1 cellular context compared by ENCODE assay signal in genomic region chr18:841647-842370, GRCh38.
TF ChIP-seq lines count a peak whose summit lies in the region.

No MANE protein-coding gene starts in this region.

TF ChIP-seq in K562, 482 proteins besides CTCF, POLR2A, EP300 and RAD21 (continued from another document and continues in another):
- TF ChIP-seq THRB (CRISPR knock-in tag; conservative IDR thresholded peaks at IDR 0.05) = no peak
- TF ChIP-seq HEY1 (CRISPR knock-in tag; IDR thresholded peaks at IDR 0.05; ENCODE audit: borderline replicate concordance) = no peak
- no peak for TF ChIP-seq FUS (optimal IDR thresholded peaks at IDR 0.05; ENCODE audit: low read depth, low read length)
- TF ChIP-seq RFX1 (IDR thresholded peaks at IDR 0.05) = no peak
- TF ChIP-seq, protein P1, sequence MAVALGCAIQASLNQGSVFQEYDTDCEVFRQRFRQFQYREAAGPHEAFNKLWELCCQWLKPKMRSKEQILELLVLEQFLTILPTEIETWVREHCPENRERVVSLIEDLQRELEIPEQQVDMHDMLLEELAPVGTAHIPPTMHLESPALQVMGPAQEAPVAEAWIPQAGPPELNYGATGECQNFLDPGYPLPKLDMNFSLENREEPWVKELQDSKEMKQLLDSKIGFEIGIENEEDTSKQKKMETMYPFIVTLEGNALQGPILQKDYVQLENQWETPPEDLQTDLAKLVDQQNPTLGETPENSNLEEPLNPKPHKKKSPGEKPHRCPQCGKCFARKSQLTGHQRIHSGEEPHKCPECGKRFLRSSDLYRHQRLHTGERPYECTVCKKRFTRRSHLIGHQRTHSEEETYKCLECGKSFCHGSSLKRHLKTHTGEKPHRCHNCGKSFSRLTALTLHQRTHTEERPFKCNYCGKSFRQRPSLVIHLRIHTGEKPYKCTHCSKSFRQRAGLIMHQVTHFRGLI (CRISPR knock-in tag; IDR thresholded peaks at IDR 0.05) = no peak
- TF ChIP-seq SMARCE1 (IDR thresholded peaks at IDR 0.05) = peak; percentile 69; the same call in 1 of the 2 replicates
- no peak for TF ChIP-seq NR2C2 (CRISPR knock-in tag; IDR thresholded peaks at IDR 0.05)
- TF ChIP-seq NR2C2 (tag; IDR thresholded peaks at IDR 0.05) = no peak
- TF ChIP-seq BRD9 (IDR thresholded peaks at IDR 0.05; ENCODE audit: low read depth, partially characterized antibody) = peak; percentile 62
- TF ChIP-seq, protein P2, sequence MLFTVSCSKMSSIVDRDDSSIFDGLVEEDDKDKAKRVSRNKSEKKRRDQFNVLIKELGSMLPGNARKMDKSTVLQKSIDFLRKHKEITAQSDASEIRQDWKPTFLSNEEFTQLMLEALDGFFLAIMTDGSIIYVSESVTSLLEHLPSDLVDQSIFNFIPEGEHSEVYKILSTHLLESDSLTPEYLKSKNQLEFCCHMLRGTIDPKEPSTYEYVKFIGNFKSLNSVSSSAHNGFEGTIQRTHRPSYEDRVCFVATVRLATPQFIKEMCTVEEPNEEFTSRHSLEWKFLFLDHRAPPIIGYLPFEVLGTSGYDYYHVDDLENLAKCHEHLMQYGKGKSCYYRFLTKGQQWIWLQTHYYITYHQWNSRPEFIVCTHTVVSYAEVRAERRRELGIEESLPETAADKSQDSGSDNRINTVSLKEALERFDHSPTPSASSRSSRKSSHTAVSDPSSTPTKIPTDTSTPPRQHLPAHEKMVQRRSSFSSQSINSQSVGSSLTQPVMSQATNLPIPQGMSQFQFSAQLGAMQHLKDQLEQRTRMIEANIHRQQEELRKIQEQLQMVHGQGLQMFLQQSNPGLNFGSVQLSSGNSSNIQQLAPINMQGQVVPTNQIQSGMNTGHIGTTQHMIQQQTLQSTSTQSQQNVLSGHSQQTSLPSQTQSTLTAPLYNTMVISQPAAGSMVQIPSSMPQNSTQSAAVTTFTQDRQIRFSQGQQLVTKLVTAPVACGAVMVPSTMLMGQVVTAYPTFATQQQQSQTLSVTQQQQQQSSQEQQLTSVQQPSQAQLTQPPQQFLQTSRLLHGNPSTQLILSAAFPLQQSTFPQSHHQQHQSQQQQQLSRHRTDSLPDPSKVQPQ (CRISPR knock-in tag; IDR thresholded peaks at IDR 0.05; ENCODE audit: borderline replicate concordance) = no peak
- TF ChIP-seq ZNF586 (CRISPR knock-in tag; conservative IDR thresholded peaks at IDR 0.05) = no peak
- TF ChIP-seq POLR2B (IDR thresholded peaks at IDR 0.05; ENCODE audit: low read depth, partially characterized antibody) = peak; percentile 16
- peak; percentile 57 for TF ChIP-seq BHLHE40 (IDR thresholded peaks at IDR 0.05; ENCODE audit: low read length)
- peak; percentile 60; the same call in 1 of the 2 replicates for TF ChIP-seq NFRKB (IDR thresholded peaks at IDR 0.05; ENCODE audit: low read depth)
- TF ChIP-seq NFIC (IDR thresholded peaks at IDR 0.05) = no peak
- TF ChIP-seq FOSL1 (tag; conservative IDR thresholded peaks at IDR 0.05) = peak; percentile 39; the same call in 1 of the 2 replicates
- TF ChIP-seq, protein P3, sequence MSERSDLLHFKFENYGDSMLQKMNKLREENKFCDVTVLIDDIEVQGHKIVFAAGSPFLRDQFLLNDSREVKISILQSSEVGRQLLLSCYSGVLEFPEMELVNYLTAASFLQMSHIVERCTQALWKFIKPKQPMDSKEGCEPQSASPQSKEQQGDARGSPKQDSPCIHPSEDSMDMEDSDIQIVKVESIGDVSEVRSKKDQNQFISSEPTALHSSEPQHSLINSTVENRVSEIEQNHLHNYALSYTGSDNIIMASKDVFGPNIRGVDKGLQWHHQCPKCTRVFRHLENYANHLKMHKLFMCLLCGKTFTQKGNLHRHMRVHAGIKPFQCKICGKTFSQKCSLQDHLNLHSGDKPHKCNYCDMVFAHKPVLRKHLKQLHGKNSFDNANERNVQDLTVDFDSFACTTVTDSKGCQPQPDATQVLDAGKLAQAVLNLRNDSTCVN (CRISPR knock-in tag; IDR thresholded peaks at IDR 0.05) = no peak
- peak; percentile 45 for TF ChIP-seq CXXC5 (CRISPR knock-in tag; IDR thresholded peaks at IDR 0.05)
- peak in 1 of 2 experiments; percentile 44; a peak in 1 of 4 replicates for TF ChIP-seq HDAC1 (IDR thresholded peaks at IDR 0.05)
- TF ChIP-seq CHD1 (IDR thresholded peaks at IDR 0.05; ENCODE audit: low read length) = no peak
- TF ChIP-seq OTX1 (CRISPR knock-in tag; IDR thresholded peaks at IDR 0.05) = no peak
- TF ChIP-seq MAZ (CRISPR knock-in tag; conservative IDR thresholded peaks at IDR 0.05 in 1 of 2, IDR thresholded peaks at IDR 0.05 in 1 of 2) = peak in 1 of 2 experiments; percentile 30; a peak in 1 of 4 replicates
- no peak for TF ChIP-seq JUNB (CRISPR knock-in tag; conservative IDR thresholded peaks at IDR 0.05)
- no peak for TF ChIP-seq ZNF785 (CRISPR knock-in tag; IDR thresholded peaks at IDR 0.05)
- no peak for TF ChIP-seq GMEB1 (CRISPR knock-in tag; IDR thresholded peaks at IDR 0.05)
- TF ChIP-seq TAL1 (IDR thresholded peaks at IDR 0.05) = peak; percentile 70
- TF ChIP-seq MYC (IDR thresholded peaks at IDR 0.05; ENCODE audit: low read depth, low read length) = no peak
- TF ChIP-seq MYC (CRISPR knock-in tag; IDR thresholded peaks at IDR 0.05; ENCODE audit: borderline replicate concordance, low read depth) = no peak
- TF ChIP-seq CHAMP1 (IDR thresholded peaks at IDR 0.05) = no peak
- peak; percentile 66 for TF ChIP-seq CBFA2T3 (IDR thresholded peaks at IDR 0.05)
- TF ChIP-seq ZEB2 (IDR thresholded peaks at IDR 0.05) = no peak
- TF ChIP-seq, protein P4, sequence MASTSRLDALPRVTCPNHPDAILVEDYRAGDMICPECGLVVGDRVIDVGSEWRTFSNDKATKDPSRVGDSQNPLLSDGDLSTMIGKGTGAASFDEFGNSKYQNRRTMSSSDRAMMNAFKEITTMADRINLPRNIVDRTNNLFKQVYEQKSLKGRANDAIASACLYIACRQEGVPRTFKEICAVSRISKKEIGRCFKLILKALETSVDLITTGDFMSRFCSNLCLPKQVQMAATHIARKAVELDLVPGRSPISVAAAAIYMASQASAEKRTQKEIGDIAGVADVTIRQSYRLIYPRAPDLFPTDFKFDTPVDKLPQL (IDR thresholded peaks at IDR 0.05; ENCODE audit: extremely low read depth, insufficient read length) = peak; percentile 15
- TF ChIP-seq XRCC3 (IDR thresholded peaks at IDR 0.05) = no peak
- no peak for TF ChIP-seq ZKSCAN1 (IDR thresholded peaks at IDR 0.05; ENCODE audit: low read depth, low read length)
- no peak for TF ChIP-seq RBM17 (IDR thresholded peaks at IDR 0.05; ENCODE audit: borderline replicate concordance, low read depth, low read length)
- TF ChIP-seq MCM3 (IDR thresholded peaks at IDR 0.05) = no peak
- TF ChIP-seq PHF8 (IDR thresholded peaks at IDR 0.05; ENCODE audit: borderline replicate concordance, low read length) = peak; percentile 45; the same call in 1 of the 2 replicates
- TF ChIP-seq TEAD1 (CRISPR knock-in tag; IDR thresholded peaks at IDR 0.05) = no peak
- peak; percentile 38; the same call in 1 of the 2 replicates for TF ChIP-seq ETV5 (CRISPR knock-in tag; IDR thresholded peaks at IDR 0.05; ENCODE audit: low read depth)
- TF ChIP-seq FOXP1 (CRISPR knock-in tag; IDR thresholded peaks at IDR 0.05) = no peak
- 0 out of 2 replicates have a peak, but pooled peaks have one; percentile 13 for TF ChIP-seq MAFG (tag; conservative IDR thresholded peaks at IDR 0.05)
- TF ChIP-seq CGGBP1 (CRISPR knock-in tag; IDR thresholded peaks at IDR 0.05) = no peak
- no peak for TF ChIP-seq PURB (CRISPR knock-in tag; IDR thresholded peaks at IDR 0.05; ENCODE audit: low read depth)
- TF ChIP-seq FOXA3 (CRISPR knock-in tag; conservative IDR thresholded peaks at IDR 0.05 in 1 of 2, IDR thresholded peaks at IDR 0.05 in 1 of 2) = no peak
- no peak for TF ChIP-seq GATAD2B (IDR thresholded peaks at IDR 0.05; ENCODE audit: borderline replicate concordance)
- TF ChIP-seq ZNF239 (CRISPR knock-in tag; IDR thresholded peaks at IDR 0.05) = no peak
- peak; percentile 67 for TF ChIP-seq TCF3 (CRISPR knock-in tag; IDR thresholded peaks at IDR 0.05)
- TF ChIP-seq ZZZ3 (IDR thresholded peaks at IDR 0.05) = no peak
- TF ChIP-seq STAT6 (CRISPR knock-in tag; IDR thresholded peaks at IDR 0.05) = no peak
- TF ChIP-seq DMBX1 (CRISPR knock-in tag; IDR thresholded peaks at IDR 0.05; ENCODE audit: borderline replicate concordance) = no peak
- no peak for TF ChIP-seq MEF2D (tag; conservative IDR thresholded peaks at IDR 0.05; ENCODE audit: low read depth)
- TF ChIP-seq CTCFL (IDR thresholded peaks at IDR 0.05; ENCODE audit: borderline replicate concordance, insufficient read depth, low read depth, low read length, poor library complexity, severe bottlenecking) = no peak
- 0 out of 4 replicates have a peak, but pooled peaks of 1 of the 2 experiments have one; percentile 17 for TF ChIP-seq NRF1 (conservative IDR thresholded peaks at IDR 0.05 in 1 of 2, IDR thresholded peaks at IDR 0.05 in 1 of 2)
- no peak for TF ChIP-seq ZNF217 (CRISPR knock-in tag; IDR thresholded peaks at IDR 0.05)
- no peak for TF ChIP-seq ATF1 (CRISPR knock-in tag; IDR thresholded peaks at IDR 0.05)
- peak; percentile 55 for TF ChIP-seq ATF1 (tag; IDR thresholded peaks at IDR 0.05)
- 0 out of 2 replicates have a peak, but pooled peaks have one; percentile 39 for TF ChIP-seq ZNF766 (CRISPR knock-in tag; conservative IDR thresholded peaks at IDR 0.05)
- TF ChIP-seq MEF2A (IDR thresholded peaks at IDR 0.05; ENCODE audit: control insufficient read depth, low read depth, low read length) = no peak
- no peak for TF ChIP-seq GATA2 (CRISPR knock-in tag; IDR thresholded peaks at IDR 0.05)
